In genomic region chr17:67615011-67615561, GRCh38 we compare ENCODE assay signal across 16 cellular contexts.
A peak's percentile ranks its signal among the peaks of the same experiment; 100 is the strongest.
DNase-seq lines count a peak whose midpoint lies in the region; ATAC-seq, FAIRE-seq and TF ChIP-seq lines count a peak whose summit lies in the region.
"Had no signal": no experiment of that assay in that cellular context is flagged by ENCODE, and none has a peak within 500 bp of the region (broad histone marks: within the 10 kb centered on the region; RNA-seq: fewer than 3 reads in every experiment).

No MANE protein-coding gene starts in this region.

- no peak for FAIRE-seq in endothelial cell of umbilical vein (lab: Jason Lieb, UNC)
- FAIRE-seq in pancreas (lab: Jason Lieb, UNC): no peak
- FAIRE-seq: kidney had no signal

- no TSS peak for BruUV-seq in endothelial cell of umbilical vein (replicated peaks; lab: Mats Ljungman, UMichigan)

- no peak overlapping the region for H3K14ac ChIP-seq in H9 (ENCODE audit: insufficient read depth, low read length)

- ATAC-seq in pancreas: peak in 3 of 4 donors; percentile 33 to 60 (median 45)
- ATAC-seq in natural killer cell treated with Interleukin-12 subunit alpha and Interleukin-12 subunit beta and Interleukin-15 and Interleukin-18, amount 100 ng/mL, for 72 hours: no peak
- ATAC-seq: activated T-cell treated with anti-CD3 and anti-CD28 coated beads, Interleukin-2, amount 50 U/mL, for 72 hours; natural killer cell had no signal

- H3K79me2 ChIP-seq in H9 (ENCODE audit: insufficient read depth, low read length): no peaks in the 10 kb centered on the region
- H3K79me2 ChIP-seq in endothelial cell of umbilical vein (ENCODE audit: control insufficient read depth, insufficient read depth, low read length): no peaks in the 10 kb centered on the region

- H3K27me3 Mint-ChIP-seq in H9 (ENCODE audit: low read depth): no peaks in the 10 kb centered on the region
- no peaks in the 10 kb centered on the region for H3K27me3 Mint-ChIP-seq in natural killer cell treated with Interleukin-12 subunit alpha and Interleukin-12 subunit beta and Interleukin-15 and Interleukin-18, amount 100 ng/mL, for 72 hours

- H3K36me3 Mint-ChIP-seq in H9 (ENCODE audit: insufficient read depth in 1 of 3, low read depth in 3 of 3): no peaks in the 10 kb centered on the region
- H3K36me3 Mint-ChIP-seq in natural killer cell treated with Interleukin-12 subunit alpha and Interleukin-12 subunit beta and Interleukin-15 and Interleukin-18, amount 100 ng/mL, for 72 hours: no peaks in the 10 kb centered on the region
- H3K36me3 Mint-ChIP-seq: natural killer cell had no signal

- dilution Hi-C loops in endothelial cell of umbilical vein (cut with MboI; ENCODE audit: extremely low pct_ligation_motif_present, low sequenced_read_pairs): no loop called here

- H3K56ac ChIP-seq in H9 (ENCODE audit: insufficient read length, low read depth, low read length): no peak overlapping the region

- H3K27ac ChIP-seq in H9 (ENCODE audit: insufficient read length, low read depth, low read length) (no peak overlapping the region), endothelial cell of umbilical vein (ENCODE audit: insufficient read depth, low read depth, low read length) (no peak overlapping the region), pancreas (peak overlapping the region in 3 of 4 donors; percentile 11 to 50 (median 19))

- H4K91ac ChIP-seq in H9 (ENCODE audit: insufficient read length, low read depth, low read length): no peak overlapping the region

- H4K8ac ChIP-seq in H9 (replicated peaks; ENCODE audit: insufficient read length, low read depth, low read length): no peak overlapping the region

- no peak overlapping the region for H2BK15ac ChIP-seq in H9 (ENCODE audit: low read depth, low read length)

- no peak overlapping the region for H2BK5ac ChIP-seq in H9 (ENCODE audit: insufficient read length, low read length)

- TF ChIP-seq CTCF in H9 (conservative IDR thresholded peaks at IDR 0.05): no peak; the same call in 2 of the 3 replicates
- TF ChIP-seq CTCF in endothelial cell of umbilical vein (IDR thresholded peaks at IDR 0.05; ENCODE audit: extremely low read depth in 1 of 2, insufficient read depth in 1 of 2, low read depth in 1 of 2, low read length in 2 of 2): no peak
- TF ChIP-seq CTCF in pancreas (IDR thresholded peaks at IDR 0.05): no peak

- no peaks in the 10 kb centered on the region for H3K9me3 Mint-ChIP-seq in H9
- no peaks in the 10 kb centered on the region for H3K9me3 Mint-ChIP-seq in natural killer cell treated with Interleukin-12 subunit alpha and Interleukin-12 subunit beta and Interleukin-15 and Interleukin-18, amount 100 ng/mL, for 72 hours
- H3K9me3 Mint-ChIP-seq: activated T-cell treated with anti-CD3 and anti-CD28 coated beads, Interleukin-2, amount 50 U/mL, for 72 hours; natural killer cell had no signal

- no CpG with 5 or more reads among the region's 13 CpGs for WGBS in H9 (ENCODE audit: extremely low coverage, insufficient read length, low lambda C conversion rate)
- WGBS in pancreas, 2 donors: 74% methylated on average over 13 of the region's 13 CpGs

- H2BK12ac ChIP-seq in H9 (ENCODE audit: insufficient read length, low read depth, low read length): no peak overlapping the region

- H4K5ac ChIP-seq in H9 (ENCODE audit: insufficient read length, low read depth, low read length): no peak overlapping the region

- no peak overlapping the region for H2BK120ac ChIP-seq in H9 (ENCODE audit: low read depth, low read length, poor library complexity, severe bottlenecking)

- H3K79me1 ChIP-seq in H9 (ENCODE audit: insufficient read depth, low read depth, low read length, poor library complexity, severe bottlenecking): no peaks in the 10 kb centered on the region

- H2BK20ac ChIP-seq in H9 (ENCODE audit: low read depth, low read length, poor library complexity, severe bottlenecking): no peak overlapping the region

- TF ChIP-seq POLR2A in endothelial cell of umbilical vein (IDR thresholded peaks at IDR 0.05; ENCODE audit: low read depth, low read length): no peak

- no peak overlapping the region for H2AK5ac ChIP-seq in H9 (ENCODE audit: insufficient read length, low read length)

- H4K20me1 ChIP-seq in H9 (ENCODE audit: control insufficient read depth, insufficient read depth, insufficient read length) (no peaks in the 10 kb centered on the region), endothelial cell of umbilical vein (replicated peaks; ENCODE audit: control insufficient read depth, extremely low read depth, insufficient read depth, low read length) (no peaks in the 10 kb centered on the region)

- H3K4me3 Mint-ChIP-seq in H9: no peak overlapping the region
- no peak overlapping the region for H3K4me3 Mint-ChIP-seq in natural killer cell treated with Interleukin-12 subunit alpha and Interleukin-12 subunit beta and Interleukin-15 and Interleukin-18, amount 100 ng/mL, for 72 hours
- H3K4me3 Mint-ChIP-seq: activated T-cell treated with anti-CD3 and anti-CD28 coated beads, Interleukin-2, amount 50 U/mL, for 72 hours; natural killer cell had no signal

- H3K27me3 ChIP-seq in H9 (ENCODE audit: insufficient read depth, low read length) (no peaks in the 10 kb centered on the region), endothelial cell of umbilical vein (ENCODE audit: control insufficient read depth in 2 of 2, insufficient read depth in 2 of 2, low read length in 2 of 2) (no peaks in the 10 kb centered on the region), pancreas (no peaks in the 10 kb centered on the region)
- H3K27me3 ChIP-seq: testis had no signal

- CTCF ChIA-PET in endothelial cell of umbilical vein (lab: Charles Lee): interaction anchor here (1.2 to 1.4 kb wide), 3 partner anchors 9 to 14 kb away, joined by 3 read pairs; no protein-coding TSS in a partner anchor

- no peak overlapping the region for H3K4me3 ChIP-seq in endothelial cell of umbilical vein (replicated peaks in 1 of 3; ENCODE audit: insufficient read depth in 1 of 3, low read depth in 1 of 3, low read length in 3 of 3)
- no peak overlapping the region for H3K4me3 ChIP-seq in pancreas
- H3K4me3 ChIP-seq: testis had no signal

- H3K9ac ChIP-seq in H9 (ENCODE audit: extremely low read depth, insufficient read length, low read length) (no peak overlapping the region), endothelial cell of umbilical vein (replicated peaks; ENCODE audit: extremely low read depth, insufficient read depth, low read length) (no peak overlapping the region)

- POLR2A ChIA-PET in endothelial cell of umbilical vein (lab: Charles Lee): no interaction called here

- H3K4me2 ChIP-seq in H9 (ENCODE audit: insufficient read depth, insufficient read length, low read length): no peak overlapping the region
- no peak overlapping the region for H3K4me2 ChIP-seq in endothelial cell of umbilical vein (ENCODE audit: insufficient read depth, low read length)

- H3K23me2 ChIP-seq in H9 (ENCODE audit: insufficient read length, low read depth, low read length, poor library complexity, severe bottlenecking): no peaks in the 10 kb centered on the region

- H3K36me3 ChIP-seq in endothelial cell of umbilical vein (ENCODE audit: control insufficient read depth in 2 of 2, extremely low read depth in 1 of 2, insufficient read depth in 2 of 2, low read length in 2 of 2): no peaks in the 10 kb centered on the region
- H3K36me3 ChIP-seq in pancreas: no peaks in the 10 kb centered on the region

- no peak overlapping the region for H3K23ac ChIP-seq in H9 (ENCODE audit: insufficient read length, low read depth, low read length)

- peak overlapping the region in 2 of 3 experiments; percentile 55 to 81; a peak in 2 of 7 replicates for H3K27ac Mint-ChIP-seq in H9
- H3K27ac Mint-ChIP-seq in natural killer cell treated with Interleukin-12 subunit alpha and Interleukin-12 subunit beta and Interleukin-15 and Interleukin-18, amount 100 ng/mL, for 72 hours: no peak overlapping the region
- H3K27ac Mint-ChIP-seq: activated T-cell treated with anti-CD3 and anti-CD28 coated beads, Interleukin-2, amount 50 U/mL, for 72 hours had no signal

- H3K9me1 ChIP-seq in endothelial cell of umbilical vein (replicated peaks; ENCODE audit: control insufficient read depth, extremely low read depth, insufficient read depth, low read length): no peaks in the 10 kb centered on the region

- H3K4me1 ChIP-seq in H9 (ENCODE audit: insufficient read depth, low read length): no peaks in the 10 kb centered on the region
- no peaks in the 10 kb centered on the region for H3K4me1 ChIP-seq in endothelial cell of umbilical vein (ENCODE audit: control insufficient read depth, extremely low read depth, insufficient read depth, low read length)
- no peaks in the 10 kb centered on the region for H3K4me1 ChIP-seq in pancreas

- no peaks in the 10 kb centered on the region for H3K9me3 ChIP-seq in H9 (ENCODE audit: control insufficient read depth, low read depth, low read length)
- H3K9me3 ChIP-seq in endothelial cell of umbilical vein (replicated peaks; ENCODE audit: control insufficient read depth, insufficient read depth, low read length): no peaks in the 10 kb centered on the region
- no peaks in the 10 kb centered on the region for H3K9me3 ChIP-seq in pancreas
- H3K9me3 ChIP-seq: testis had no signal

- intact Hi-C loops in endothelial cell of umbilical vein (cut with micrococcal nuclease): no loop called here
- intact Hi-C loops in pancreas (cut with DNase I): no loop called here

- 0 out of 4 replicates have a peak, but pooled peaks cover 3 to 5% of the 10 kb centered on the region in 2 experiments for H3K4me1 Mint-ChIP-seq in H9
- peaks cover 5 to 21% of the 10 kb centered on the region in 2 donors for H3K4me1 Mint-ChIP-seq in natural killer cell treated with Interleukin-12 subunit alpha and Interleukin-12 subunit beta and Interleukin-15 and Interleukin-18, amount 100 ng/mL, for 72 hours (ENCODE audit: low read depth in 2 of 2)

- H3K4ac ChIP-seq in H9 (ENCODE audit: low read depth, low read length): no peak overlapping the region

- H3K18ac ChIP-seq in H9 (ENCODE audit: insufficient read length, low read depth, low read length): no peak overlapping the region

- H2AFZ ChIP-seq in H9 (ENCODE audit: low read length) (no peak overlapping the region), endothelial cell of umbilical vein (ENCODE audit: low read depth, low read length) (no peak overlapping the region)

- DNase-seq in H9: peak; percentile 44
- DNase-seq in NCI-H69 (lab: John Stamatoyannopoulos, UW): peak; percentile 57
- DNase-seq in endothelial cell of umbilical vein (ENCODE audit: low read depth, low spot score): peak; percentile 42
- no peak for DNase-seq in pancreas
- no peak for DNase-seq in DMS153 (lab: John Stamatoyannopoulos, UW)
- no peak for DNase-seq in stimulated activated CD4-positive, alpha-beta T cell treated with anti-CD3 and anti-CD28 coated beads, Interleukin-4, amount 100 ng/mL, for 1 hour
- no peak for DNase-seq in natural killer cell treated with Interleukin-12 subunit alpha and Interleukin-12 subunit beta and Interleukin-15 and Interleukin-18, amount 100 ng/mL, for 72 hours (ENCODE audit: low spot score)
- DNase-seq: activated CD4-positive, alpha-beta T cell treated with anti-CD3 and anti-CD28 coated beads for 4 hours; activated T-cell treated with anti-CD3 and anti-CD28 coated beads, Interleukin-2, amount 50 U/mL, for 72 hours; Calu3; central memory CD4-positive, alpha-beta T cell; kidney; MV-4-11; natural killer cell; T-helper 1 cell; testis had no signal

- no peak overlapping the region for H3T11ph ChIP-seq in H9 (ENCODE audit: low read length)

Comparison
In these comparisons a context has a peak if more than half of its experiments do, and no peak if none do; other contexts are left out.
1. DNase-seq: peak in H9 (single experiment), NCI-H69 (single experiment) and endothelial cell of umbilical vein (single experiment); none in pancreas (0 of 6), DMS153 (single experiment), stimulated activated CD4-positive, alpha-beta T cell treated with anti-CD3 and anti-CD28 coated beads, Interleukin-4, amount 100 ng/mL, for 1 hour (single experiment) and natural killer cell treated with Interleukin-12 subunit alpha and Interleukin-12 subunit beta and Interleukin-15 and Interleukin-18, amount 100 ng/mL, for 72 hours (single experiment).
2. H3K27ac ChIP-seq: peak in pancreas (3 of 4); none in H9 (single experiment) and endothelial cell of umbilical vein (single experiment).
3. H3K27ac Mint-ChIP-seq: peak in H9 (2 of 3); none in natural killer cell treated with Interleukin-12 subunit alpha and Interleukin-12 subunit beta and Interleukin-15 and Interleukin-18, amount 100 ng/mL, for 72 hours (0 of 2).
4. ATAC-seq: peak in pancreas (3 of 4); none in natural killer cell treated with Interleukin-12 subunit alpha and Interleukin-12 subunit beta and Interleukin-15 and Interleukin-18, amount 100 ng/mL, for 72 hours (0 of 2).